15 cellular contexts compared by ENCODE assay signal in the genomic region with DNA sequence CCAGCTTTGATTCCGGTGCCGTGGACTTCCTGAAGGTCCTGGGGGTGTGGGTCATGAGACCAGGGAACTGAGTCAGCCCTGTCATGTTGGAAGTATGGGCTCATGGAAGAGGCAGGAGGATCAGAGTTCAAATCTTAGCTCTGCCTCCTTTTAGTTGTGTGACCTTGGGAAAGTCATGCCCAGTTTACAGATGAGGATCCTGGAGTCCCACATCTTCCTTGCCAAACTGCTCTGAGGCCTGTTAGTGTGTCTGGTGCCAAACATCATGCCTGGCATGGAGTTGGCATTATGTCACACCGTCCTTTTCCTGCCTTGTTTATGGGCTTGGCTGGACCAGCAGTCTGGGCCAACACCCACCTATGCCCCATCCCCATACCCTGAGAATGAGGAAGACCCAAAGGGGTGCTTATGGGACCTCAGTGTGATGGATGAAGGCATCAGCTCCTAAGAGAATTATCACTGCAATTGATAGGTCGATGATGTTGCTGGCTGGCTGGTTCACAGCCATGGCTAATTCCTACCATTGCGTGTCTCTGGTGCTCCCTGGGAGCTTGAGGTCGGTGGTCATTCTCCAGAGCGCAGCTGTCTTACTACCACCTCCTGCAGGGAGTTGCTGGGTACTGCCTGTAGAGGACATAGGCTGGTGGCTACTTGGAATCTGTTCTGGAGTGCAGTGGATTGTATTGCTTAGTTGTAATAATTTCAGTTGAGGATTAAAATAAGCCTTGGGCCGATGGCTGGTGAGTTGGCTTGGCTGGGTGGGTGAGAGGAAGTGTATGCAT.
DNase-seq lines count a peak whose midpoint lies in the region; ATAC-seq and TF ChIP-seq lines count a peak whose summit lies in the region.
"Had no signal": no experiment of that assay in that cellular context is flagged by ENCODE, and none has a peak within 500 bp of the region (broad histone marks: within the 10 kb centered on the region; RNA-seq: fewer than 3 reads in every experiment).

No MANE protein-coding gene starts in this region.

- no peak overlapping the region for H3K4me3 ChIP-seq in retinal pigment epithelial cell (ENCODE audit: low read length)
- H3K4me3 ChIP-seq: HAP-1, lung, pancreas, vagina had no signal

- ATAC-seq in esophagus mucosa = peak; percentile 12

- peak; percentile 3 for DNase-seq in NCI-H82 (lab: John Stamatoyannopoulos, UW)
- DNase-seq in NCI-H82 treated with DMSO at 0.1 percent for 48 hours (lab: John Stamatoyannopoulos, UW; ENCODE audit: unreplicated experiment) = no peak
- DNase-seq in NCI-H69 (lab: John Stamatoyannopoulos, UW) = peak; percentile 10
- no peak for DNase-seq in retinal pigment epithelial cell (ENCODE audit: low read depth)
- DNase-seq in NCI-H2171 (lab: John Stamatoyannopoulos, UW) = no peak
- no peak for DNase-seq in anterior cingulate cortex (lab: John Stamatoyannopoulos, UW)
- DNase-seq in stimulated activated naive CD4-positive, alpha-beta T cell treated with Interleukin-2 at 50 U/mL for 16 hours (lab: John Stamatoyannopoulos, UW) = no peak
- DNase-seq: activated CD4-positive, alpha-beta T cell treated with anti-CD3 and anti-CD28 coated beads, Interleukin-2, amount 50 U/mL, for 48 hours; hypothalamus; NCI-H2171 treated with DMSO at 0.1 percent for 48 hours; pancreas had no signal

- TF ChIP-seq CTCF in retinal pigment epithelial cell (conservative IDR thresholded peaks at IDR 0.05; ENCODE audit: low read depth, low read length) = peak; percentile 26

Comparison
In these comparisons a context has a peak if more than half of its experiments do, and no peak if none do; other contexts are left out.
1. DNase-seq: peak in NCI-H82 (single experiment) and NCI-H69 (single experiment); none in NCI-H82 treated with DMSO at 0.1 percent for 48 hours (single experiment), retinal pigment epithelial cell (single experiment), NCI-H2171 (single experiment), anterior cingulate cortex (0 of 58) and stimulated activated naive CD4-positive, alpha-beta T cell treated with Interleukin-2 at 50 U/mL for 16 hours (single experiment).